Comparison of ENCODE assay signal across 10 cellular contexts in genomic region chr3:158094235-158094916, GRCh38. TPM values are rescaled to one million over a fixed set of nuclear protein-coding genes. Genes with fewer than 3 reads are reported as not detected.
DNase-seq lines count a peak whose midpoint lies in the region; ATAC-seq and TF ChIP-seq lines count a peak whose summit lies in the region.
"Had no signal": no experiment of that assay in that cellular context is flagged by ENCODE, and none has a peak within 500 bp of the region (broad histone marks: within the 10 kb centered on the region; RNA-seq: fewer than 3 reads in every experiment).

No MANE protein-coding gene starts in this region.

- peaks cover 1% of the 10 kb centered on the region; the same call in 1 of the 2 replicates for H3K4me1 ChIP-seq in iPS DF 6.9 (ENCODE audit: control insufficient read depth, insufficient read depth, low read length)
- no peaks in the 10 kb centered on the region for H3K4me1 ChIP-seq in osteoblast (ENCODE audit: insufficient read depth, low read length)

- ATAC-seq in GM19452 (IDR thresholded peaks at IDR 0.05; ENCODE audit: unreplicated experiment) (peak; percentile 33), HG03139 (IDR thresholded peaks at IDR 0.05; ENCODE audit: unreplicated experiment) (peak; percentile 26)
- ATAC-seq: naive thymus-derived CD8-positive, alpha-beta T cell had no signal

- no peaks in the 10 kb centered on the region for H3K79me2 ChIP-seq in osteoblast (ENCODE audit: insufficient read depth, low read length)

- H3K27ac ChIP-seq in iPS DF 6.9 (ENCODE audit: low read length) (no peak overlapping the region), osteoblast (ENCODE audit: low read depth, low read length) (no peak overlapping the region)

- WGBS in iPS DF 6.9 (ENCODE audit: insufficient coverage, insufficient read length), result no CpG with 5 or more reads among the region's 58 CpGs

- H4K20me1 ChIP-seq in osteoblast (ENCODE audit: insufficient read depth, low read length), result no peaks in the 10 kb centered on the region

- no peak overlapping the region for H2AFZ ChIP-seq in osteoblast (ENCODE audit: low read length)

- no peaks in the 10 kb centered on the region for H3K9me3 ChIP-seq in iPS DF 6.9 (ENCODE audit: control insufficient read depth, insufficient read depth, low read length)
- no peaks in the 10 kb centered on the region for H3K9me3 ChIP-seq in osteoblast (ENCODE audit: low read depth, low read length)

- H3K36me3 ChIP-seq in iPS DF 6.9 (ENCODE audit: control insufficient read depth, insufficient read depth, low read length) (no peaks in the 10 kb centered on the region), osteoblast (ENCODE audit: insufficient read depth, low read length) (peaks cover 19% of the 10 kb centered on the region)

- H3K27me3 ChIP-seq in iPS DF 6.9 (ENCODE audit: control insufficient read depth, insufficient read depth, low read length) (peaks cover 38% of the 10 kb centered on the region), osteoblast (ENCODE audit: insufficient read depth, low read length) (peaks cover 32% of the 10 kb centered on the region)

- no peak overlapping the region for H3K4me2 ChIP-seq in osteoblast (ENCODE audit: insufficient read depth, low read length)

- no peak for TF ChIP-seq CTCF in osteoblast (IDR thresholded peaks at IDR 0.05; ENCODE audit: extremely low read depth, low read depth, low read length)

- peak; percentile 49 for DNase-seq in ELR (ENCODE audit: low read depth)
- DNase-seq in iPS DF 6.9 (ENCODE audit: low read depth, low spot score), result no peak
- no peak for DNase-seq in osteoblast (ENCODE audit: insufficient read length, low spot score, missing footprints)
- DNase-seq in SKM-1 (lab: John Stamatoyannopoulos, UW; ENCODE audit: unreplicated experiment), result no peak
- DNase-seq in cortex of kidney (lab: John Stamatoyannopoulos, UW), result no peak
- DNase-seq in C1 segment of cervical spinal cord (lab: John Stamatoyannopoulos, UW), result no peak
- DNase-seq: CD4-positive, CD25-positive, alpha-beta regulatory T cell had no signal

- peak overlapping the region; percentile 31; the same call in 1 of the 2 replicates for H3K4me3 ChIP-seq in iPS DF 6.9 (ENCODE audit: low read length)
- H3K4me3 ChIP-seq in osteoblast (ENCODE audit: insufficient read depth, low read length), result no peak overlapping the region

RNA-seq across cellular contexts. Expression of gene SHOX2, which starts 11.8 kb away (rescaled TPM):
- total RNA-seq in osteoblast, result 11.2 and 12.3 TPM in 2 replicates
- total RNA-seq: CD4-positive, CD25-positive, alpha-beta regulatory T cell; naive thymus-derived CD8-positive, alpha-beta T cell had no signal

RNA-seq across cellular contexts. Expression of gene RSRC1, which starts 15.5 kb away (rescaled TPM):
- 69.8 and 73.1 TPM in 2 replicates for total RNA-seq in osteoblast
